In genomic region chr9:20701058-20701457, GRCh38 we compare ENCODE assay signal across 11 cellular contexts. TPM values are rescaled to one million over a fixed set of nuclear protein-coding genes. Genes with fewer than 3 reads are reported as not detected.
A peak's percentile ranks its signal among the peaks of the same experiment; 100 is the strongest.
DNase-seq lines count a peak whose midpoint lies in the region; ATAC-seq and TF ChIP-seq lines count a peak whose summit lies in the region.
"Had no signal": no experiment of that assay in that cellular context is flagged by ENCODE, and none has a peak within 500 bp of the region (broad histone marks: within the 10 kb centered on the region; RNA-seq: fewer than 3 reads in every experiment).

No MANE protein-coding gene starts in this region.

- H3K27me3 Mint-ChIP-seq in nephron progenitor cell (ENCODE audit: low read depth, poor library complexity) = no peaks in the 10 kb centered on the region
- no peaks in the 10 kb centered on the region for H3K27me3 Mint-ChIP-seq in activated CD8-positive, alpha-beta memory T cell treated with anti-CD3 and anti-CD28 coated beads, Interleukin-2, amount 10 ng/mL, durations not matched to agents 7 days and 5 days
- H3K27me3 Mint-ChIP-seq in activated T-helper 17 cell treated with anti-CD3 and anti-CD28 coated beads, Interleukin-2, amount 50 U/mL, for 72 hours = no peaks in the 10 kb centered on the region

- intact Hi-C loops in posterior cingulate gyrus (cut with DNase I) = no loop called here

- H3K4me3 Mint-ChIP-seq in nephron progenitor cell = no peak overlapping the region
- no peak overlapping the region for H3K4me3 Mint-ChIP-seq in activated CD8-positive, alpha-beta memory T cell treated with anti-CD3 and anti-CD28 coated beads, Interleukin-2, amount 10 ng/mL, durations not matched to agents 7 days and 5 days
- H3K4me3 Mint-ChIP-seq in activated T-helper 17 cell treated with anti-CD3 and anti-CD28 coated beads, Interleukin-2, amount 50 U/mL, for 72 hours = no peak overlapping the region
- H3K4me3 Mint-ChIP-seq: T-helper 2 cell treated with Interferon-gamma antibody and Interleukin-4, amounts not matched to agents 5 μg/mL and 100 μg/mL, for 36 hours had no signal

- H3K4me3 ChIP-seq in fibroblast of pulmonary artery (replicated peaks; ENCODE audit: low read depth, low read length) = no peak overlapping the region

- H3K9me3 Mint-ChIP-seq in nephron progenitor cell = no peaks in the 10 kb centered on the region
- H3K9me3 Mint-ChIP-seq in activated CD8-positive, alpha-beta memory T cell treated with anti-CD3 and anti-CD28 coated beads, Interleukin-2, amount 10 ng/mL, durations not matched to agents 7 days and 5 days (ENCODE audit: low read depth) = no peaks in the 10 kb centered on the region
- H3K9me3 Mint-ChIP-seq in activated T-helper 17 cell treated with anti-CD3 and anti-CD28 coated beads, Interleukin-2, amount 50 U/mL, for 72 hours = no peaks in the 10 kb centered on the region
- H3K9me3 Mint-ChIP-seq: T-helper 2 cell treated with Interferon-gamma antibody and Interleukin-4, amounts not matched to agents 5 μg/mL and 100 μg/mL, for 36 hours had no signal

- peak overlapping the region; percentile 12 for H3K27ac Mint-ChIP-seq in nephron progenitor cell
- no peak overlapping the region for H3K27ac Mint-ChIP-seq in activated CD8-positive, alpha-beta memory T cell treated with anti-CD3 and anti-CD28 coated beads, Interleukin-2, amount 10 ng/mL, durations not matched to agents 7 days and 5 days
- H3K27ac Mint-ChIP-seq in activated T-helper 17 cell treated with anti-CD3 and anti-CD28 coated beads, Interleukin-2, amount 50 U/mL, for 72 hours = no peak overlapping the region
- H3K27ac Mint-ChIP-seq: T-helper 2 cell treated with Interferon-gamma antibody and Interleukin-4, amounts not matched to agents 5 μg/mL and 100 μg/mL, for 36 hours had no signal

- CTCF ChIA-PET in activated CD8-positive, alpha-beta memory T cell treated with anti-CD3 and anti-CD28 coated beads, Interleukin-2, amount 10 ng/mL, durations not matched to agents 7 days and 5 days (lab: Charles Lee) = no interaction called here

- TF ChIP-seq CTCF in fibroblast of pulmonary artery (IDR thresholded peaks at IDR 0.05; ENCODE audit: low read length, missing control alignments) (no peak), nephron progenitor cell (IDR thresholded peaks at IDR 0.05) (no peak)

- DNase-seq in DMS79 treated with DMSO at 0.1 percent for 48 hours (lab: John Stamatoyannopoulos, UW) = peak; percentile 91
- peak; percentile 34 to 87 for DNase-seq in NCI-H2081 (lab: John Stamatoyannopoulos, UW)
- DNase-seq in fibroblast of pulmonary artery (ENCODE audit: low read depth) = peak; percentile 12
- no peak for DNase-seq in nephron progenitor cell
- DNase-seq in activated CD8-positive, alpha-beta memory T cell treated with anti-CD3 and anti-CD28 coated beads, Interleukin-2, amount 10 ng/mL, durations not matched to agents 7 days and 5 days = no peak
- DNase-seq in dedifferentiated amniotic fluid mesenchymal stem cell (ENCODE audit: extremely low spot score) = no peak
- no peak for DNase-seq in posterior cingulate gyrus
- DNase-seq: GOT3, nucleus accumbens had no signal

- ATAC-seq in activated CD8-positive, alpha-beta memory T cell treated with anti-CD3 and anti-CD28 coated beads, Interleukin-2, amount 10 ng/mL, durations not matched to agents 7 days and 5 days = no peak
- ATAC-seq in activated T-helper 17 cell treated with anti-CD3 and anti-CD28 coated beads, Interleukin-2, amount 50 U/mL, for 72 hours (replicated peaks) = no peak

- H3K36me3 Mint-ChIP-seq in nephron progenitor cell (ENCODE audit: low read depth) = no peaks in the 10 kb centered on the region
- H3K36me3 Mint-ChIP-seq in activated CD8-positive, alpha-beta memory T cell treated with anti-CD3 and anti-CD28 coated beads, Interleukin-2, amount 10 ng/mL, durations not matched to agents 7 days and 5 days = no peaks in the 10 kb centered on the region
- H3K36me3 Mint-ChIP-seq in activated T-helper 17 cell treated with anti-CD3 and anti-CD28 coated beads, Interleukin-2, amount 50 U/mL, for 72 hours (ENCODE audit: low read depth) = no peaks in the 10 kb centered on the region

- H3K4me1 Mint-ChIP-seq in nephron progenitor cell = peaks cover 5% of the 10 kb centered on the region
- peaks cover 8% of the 10 kb centered on the region for H3K4me1 Mint-ChIP-seq in activated CD8-positive, alpha-beta memory T cell treated with anti-CD3 and anti-CD28 coated beads, Interleukin-2, amount 10 ng/mL, durations not matched to agents 7 days and 5 days
- no peaks in the 10 kb centered on the region for H3K4me1 Mint-ChIP-seq in activated T-helper 17 cell treated with anti-CD3 and anti-CD28 coated beads, Interleukin-2, amount 50 U/mL, for 72 hours

RNA-seq across cellular contexts. Expression of gene FOCAD, which starts 17.0 kb away (rescaled TPM):
- 10 to 100 TPM; 32.7 to 37.7 TPM for total RNA-seq in activated CD8-positive, alpha-beta memory T cell treated with anti-CD3 and anti-CD28 coated beads, Interleukin-2, amount 10 ng/mL, durations not matched to agents 7 days and 5 days
- total RNA-seq in activated T-helper 17 cell treated with anti-CD3 and anti-CD28 coated beads, Interleukin-2, amount 50 U/mL, for 72 hours = 10 to 100 TPM; 21.6 to 33.8 TPM

Comparison
In these comparisons a context has a peak if more than half of its experiments do, and no peak if none do; other contexts are left out.
1. DNase-seq: peak in DMS79 treated with DMSO at 0.1 percent for 48 hours (single experiment), NCI-H2081 (2 of 2) and fibroblast of pulmonary artery (single experiment); none in nephron progenitor cell (single experiment), activated CD8-positive, alpha-beta memory T cell treated with anti-CD3 and anti-CD28 coated beads, Interleukin-2, amount 10 ng/mL, durations not matched to agents 7 days and 5 days (single experiment), dedifferentiated amniotic fluid mesenchymal stem cell (single experiment) and posterior cingulate gyrus (0 of 10).